ENCODE assay signal across 7 cellular contexts in genomic region chrX:15855562-15856256, GRCh38. TPM values are rescaled to one million over a fixed set of nuclear protein-coding genes. Genes with fewer than 3 reads are reported as not detected.
DNase-seq lines count a peak whose midpoint lies in the region; ATAC-seq and TF ChIP-seq lines count a peak whose summit lies in the region.

No MANE protein-coding gene starts in this region.

- peak overlapping the region; percentile 52 to 54 for H3K9ac ChIP-seq in colonic mucosa (ENCODE audit: low read depth in 2 of 2, low read length in 2 of 2)

- intact Hi-C loops in colonic mucosa (cut with DNase I) = no loop called here

- no peak for ATAC-seq in GM18505 (IDR thresholded peaks at IDR 0.05; ENCODE audit: unreplicated experiment)

- DNase-seq in NCI-H69 (lab: John Stamatoyannopoulos, UW) (peak; percentile 61), colonic mucosa (no peak), neural crest cell (ENCODE audit: low read depth, low spot score) (no peak), middle frontal gyrus (ENCODE audit: extremely low spot score, low spot score) (no peak)
- DNase-seq in stimulated activated CD4-positive, alpha-beta T cell treated with anti-CD3 and anti-CD28 coated beads, Interleukin-1b, Interleukin-23, amount 100 ng/mL, for 48 hours = no peak

- no peaks in the 10 kb centered on the region for H3K36me3 ChIP-seq in colonic mucosa

- H3K4me1 ChIP-seq in colonic mucosa = peaks cover 4% of the 10 kb centered on the region

- no peaks in the 10 kb centered on the region for H3K9me3 ChIP-seq in colonic mucosa

- no peaks in the 10 kb centered on the region for H3K27me3 Mint-ChIP-seq in neural crest cell (ENCODE audit: low read depth)

- no peak for TF ChIP-seq POLR2A in GM18505 (IDR thresholded peaks at IDR 0.05; ENCODE audit: borderline replicate concordance, extremely low read depth, insufficient read depth, insufficient read length)

- H3K4me3 Mint-ChIP-seq in neural crest cell = peak overlapping the region; percentile 96

- peaks cover 4% of the 10 kb centered on the region for H3K36me3 Mint-ChIP-seq in neural crest cell (ENCODE audit: low read depth)

- peak overlapping the region; percentile 98 for H3K4me3 ChIP-seq in GM12875 (ENCODE audit: low read depth, low read length)
- peak overlapping the region; percentile 79 for H3K4me3 ChIP-seq in colonic mucosa

- peak overlapping the region; percentile 98 for H3K27ac Mint-ChIP-seq in neural crest cell (ENCODE audit: unreplicated experiment)

- H3K4me1 Mint-ChIP-seq in neural crest cell = peaks cover 43% of the 10 kb centered on the region

- H3K27me3 ChIP-seq in colonic mucosa = no peaks in the 10 kb centered on the region

- no peaks in the 10 kb centered on the region for H3K9me3 Mint-ChIP-seq in neural crest cell

- peak overlapping the region; percentile 90 for H3K27ac ChIP-seq in colonic mucosa

- TF ChIP-seq CTCF in GM12875 (IDR thresholded peaks at IDR 0.05; ENCODE audit: borderline replicate concordance, insufficient read depth, low read depth, low read length) = no peak
- no peak for TF ChIP-seq CTCF in colonic mucosa (IDR thresholded peaks at IDR 0.05)
- TF ChIP-seq CTCF in neural crest cell (conservative IDR thresholded peaks at IDR 0.05) = no peak

RNA-seq across cellular contexts. Expression of gene AP1S2, which starts 1.1 kb away (rescaled TPM):
- total RNA-seq in colonic mucosa (10 to 100 TPM; 10.9 to 20.7 TPM), neural crest cell (136 and 141 TPM in 2 replicates)
